In genomic region chr17:71320009-71320796, GRCh38 we compare ENCODE assay signal across 28 cellular contexts.
"Had no signal": no experiment of that assay in that cellular context is flagged by ENCODE, and none has a peak within 500 bp of the region (broad histone marks: within the 10 kb centered on the region; RNA-seq: fewer than 3 reads in every experiment).

No MANE protein-coding gene starts in this region.

- H3K27me3 ChIP-seq: ascending aorta had no signal

- ATAC-seq: activated CD8-positive, alpha-beta T cell treated with anti-CD3 and anti-CD28 coated beads for 36 hours; activated naive CD8-positive, alpha-beta T cell treated with anti-CD3 and anti-CD28 coated beads, Interleukin-2, amount 50 U/mL, for 24 hours had no signal

- H3K4me1 ChIP-seq: ascending aorta had no signal

- H3K27ac ChIP-seq: ascending aorta, cardiac muscle cell, VCaP had no signal

- H3K36me3 ChIP-seq: ascending aorta, cardiac muscle cell had no signal

- DNase-seq: activated B cell treated with CpG ODN at 0.5 μM for 24 hours; activated CD4-positive, alpha-beta memory T cell treated with anti-CD3 and anti-CD28 coated beads for 36 hours; activated CD4-positive, alpha-beta T cell treated with anti-CD3 and anti-CD28 coated beads for 4 hours; activated CD4-positive, alpha-beta T cell treated with anti-CD3 and anti-CD28 coated beads, Interleukin-2, amount 10 ng/mL, durations not matched to agents 24 days and 14 days; activated CD4-positive, alpha-beta T cell treated with anti-CD3 and anti-CD28 coated beads, Interleukin-2, amount 50 U/mL, for 1 hour; activated CD4-positive, alpha-beta T cell treated with anti-CD3 and anti-CD28 coated beads, Interleukin-2, amount 50 U/mL, for 4 hours; activated CD4-positive, CD25-positive, alpha-beta regulatory T cell treated with anti-CD3 and anti-CD28 coated beads, Interleukin-2, amount 50 U/mL, for 72 hours; activated CD8-positive, alpha-beta memory T cell treated with anti-CD3 and anti-CD28 coated beads, Interleukin-2, amount 50 U/mL, for 4 hours; activated CD8-positive, alpha-beta T cell treated with anti-CD3 and anti-CD28 coated beads for 36 hours; activated effector memory CD4-positive, alpha-beta T cell treated with Interleukin-2 at 50 U/mL for 16 hours; activated gamma-delta T cell; activated naive CD4-positive, alpha-beta T cell treated with anti-CD3 and anti-CD28 coated beads, Interleukin-2, amount 10 ng/mL, durations not matched to agents 7 days and 5 days; activated naive CD4-positive, alpha-beta T cell treated with Interleukin-2 at 50 U/mL for 16 hours; activated naive CD8-positive, alpha-beta T cell treated with anti-CD3 and anti-CD28 coated beads, Interleukin-2, amount 10 ng/mL, durations not matched to agents 7 days and 5 days; activated naive CD8-positive, alpha-beta T cell treated with anti-CD3 and anti-CD28 coated beads, Interleukin-2, amount 50 U/mL, for 24 hours; activated T-cell treated with anti-CD3 and anti-CD28 coated beads for 4 hours; activated T-cell treated with anti-CD3 and anti-CD28 coated beads, Interleukin-2, amount 50 U/mL, for 1 hour; activated T-cell treated with anti-CD3 and anti-CD28 coated beads, Interleukin-2, amount 50 U/mL, for 48 hours; amygdala; anterior cingulate cortex; caudate nucleus; cerebellar nuclear complex; T-helper 1 cell; T-helper 2 cell; T-helper 9 cell had no signal

- H3K9me3 ChIP-seq: ascending aorta had no signal

- H3K4me3 ChIP-seq: ascending aorta, cardiac muscle cell had no signal
